Comparison of ENCODE assay signal across 8 cellular contexts in genomic region chr6:148464319-148465010, GRCh38.
DNase-seq lines count a peak whose midpoint lies in the region; ATAC-seq and TF ChIP-seq lines count a peak whose summit lies in the region.

No MANE protein-coding gene starts in this region.

- peak; percentile 64 for ATAC-seq in HG02610 (IDR thresholded peaks at IDR 0.05; ENCODE audit: unreplicated experiment)

- DNase-seq in NCI-H1436 (lab: John Stamatoyannopoulos, UW) (peak; percentile 20), NCI-H1436 treated with DMSO at 0.1 percent for 48 hours (lab: John Stamatoyannopoulos, UW) (no peak), NCI-H1092 (lab: John Stamatoyannopoulos, UW) (peak; percentile 39), T-helper 1 cell (peak in 3 of 5 donors; percentile 5 to 38 (median 27)), brain microvascular endothelial cell (peak; percentile 75), inferior parietal cortex (ENCODE audit: extremely low spot score) (peak; percentile 93)
- peak; percentile 7 to 29 for DNase-seq in stimulated activated CD4-positive, alpha-beta T cell treated with anti-CD3 and anti-CD28 coated beads, Interleukin-1b, Interleukin-23, amount 100 ng/mL, for 1 hour (ENCODE audit: low read depth in 2 of 2)

- H3K27ac ChIP-seq in brain microvascular endothelial cell, result no peak overlapping the region

- peak; percentile 92 for TF ChIP-seq CTCF in brain microvascular endothelial cell (IDR thresholded peaks at IDR 0.05; ENCODE audit: low read depth, low read length, missing control alignments)

- in situ Hi-C loops in brain microvascular endothelial cell (cut with HindIII; ENCODE audit: low pct_ligation_motif_present, low sequenced_read_pairs), result loop anchor here (25.0 kb wide), 1 partner anchor 277 kb away; no protein-coding TSS in a partner anchor

- no peaks in the 10 kb centered on the region for H3K36me3 ChIP-seq in brain microvascular endothelial cell (replicated peaks)

- no peak overlapping the region for H3K4me3 ChIP-seq in brain microvascular endothelial cell (ENCODE audit: low read depth, low read length)

- no peaks in the 10 kb centered on the region for H3K27me3 ChIP-seq in brain microvascular endothelial cell (replicated peaks)
